10 cellular contexts compared by ENCODE assay signal in the genomic region with DNA sequence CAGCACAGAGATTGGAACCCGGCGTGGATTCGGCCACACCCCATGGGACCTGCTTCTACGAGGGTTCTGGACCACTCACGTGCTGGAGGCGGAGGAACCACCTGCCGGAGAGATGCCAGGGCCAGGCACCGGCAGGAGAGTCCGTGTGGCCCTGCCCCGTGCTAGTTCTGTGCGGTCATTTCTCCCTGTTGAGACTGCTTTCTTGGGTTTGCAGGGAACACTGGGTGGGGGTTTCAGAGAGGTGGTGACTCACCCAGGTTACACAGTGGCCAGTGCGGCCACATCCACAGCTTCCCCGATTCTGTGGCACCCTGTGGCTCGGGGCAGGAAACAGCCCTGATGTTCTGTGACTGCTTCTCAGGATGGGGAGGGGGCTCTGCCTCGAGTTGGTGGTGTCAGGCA. TPM values are rescaled to one million over a fixed set of nuclear protein-coding genes. Genes with fewer than 3 reads are reported as not detected.
DNase-seq lines count a peak whose midpoint lies in the region; TF ChIP-seq lines count a peak whose summit lies in the region.
"Had no signal": no experiment of that assay in that cellular context is flagged by ENCODE, and none has a peak within 500 bp of the region (broad histone marks: within the 10 kb centered on the region; RNA-seq: fewer than 3 reads in every experiment).

No MANE protein-coding gene starts in this region.

- peaks cover 16% of the 10 kb centered on the region for H3K4me1 Mint-ChIP-seq in T-helper 1 cell treated with Interleukin-12 subunit alpha and Interleukin-12 subunit beta and Interleukin-4 antibody, amounts not matched to agents 30 μg/mL and 1 μg/mL, for 36 hours (ENCODE audit: low read depth)
- no peaks in the 10 kb centered on the region for H3K4me1 Mint-ChIP-seq in endothelial cell (ENCODE audit: unreplicated experiment)

- TF ChIP-seq CTCF in endothelial cell (IDR thresholded peaks at IDR 0.05; ENCODE audit: unreplicated experiment) = no peak

- DNase-seq in T-helper 1 cell (no peak), RKO (ENCODE audit: low spot score) (peak; percentile 38), epithelial cell of prostate (ENCODE audit: low read depth, low spot score) (no peak), GF-D8 (lab: John Stamatoyannopoulos, UW) (no peak), endothelial cell (ENCODE audit: low spot score) (no peak)
- DNase-seq in activated CD4-positive, alpha-beta T cell treated with anti-CD3 and anti-CD28 coated beads for 4 hours = no peak
- DNase-seq: caudate nucleus had no signal

- no peak overlapping the region for H3K4me3 Mint-ChIP-seq in T-helper 1 cell treated with Interleukin-12 subunit alpha and Interleukin-12 subunit beta and Interleukin-4 antibody, amounts not matched to agents 30 μg/mL and 1 μg/mL, for 36 hours
- H3K4me3 Mint-ChIP-seq in endothelial cell (ENCODE audit: unreplicated experiment) = no peak overlapping the region
- H3K4me3 Mint-ChIP-seq: immature natural killer cell had no signal

- H3K36me3 Mint-ChIP-seq in T-helper 1 cell treated with Interleukin-12 subunit alpha and Interleukin-12 subunit beta and Interleukin-4 antibody, amounts not matched to agents 30 μg/mL and 1 μg/mL, for 36 hours (ENCODE audit: low read depth) = peaks cover 5% of the 10 kb centered on the region
- H3K36me3 Mint-ChIP-seq in endothelial cell (ENCODE audit: low read depth, unreplicated experiment) = peaks cover 6% of the 10 kb centered on the region

- H3K27ac ChIP-seq in epithelial cell of prostate (peak overlapping the region; percentile 98), skin epidermis (peak overlapping the region in 18 of 21 experiments; percentile 4 to 78 (median 60))

- peaks cover 18% of the 10 kb centered on the region for H3K27me3 Mint-ChIP-seq in T-helper 1 cell treated with Interleukin-12 subunit alpha and Interleukin-12 subunit beta and Interleukin-4 antibody, amounts not matched to agents 30 μg/mL and 1 μg/mL, for 36 hours (ENCODE audit: low read depth)
- H3K27me3 Mint-ChIP-seq in endothelial cell (ENCODE audit: unreplicated experiment) = peaks cover 9% of the 10 kb centered on the region

- H3K4me3 ChIP-seq in skin epidermis = no peak overlapping the region

- H3K27ac Mint-ChIP-seq in T-helper 1 cell treated with Interleukin-12 subunit alpha and Interleukin-12 subunit beta and Interleukin-4 antibody, amounts not matched to agents 30 μg/mL and 1 μg/mL, for 36 hours = peak overlapping the region; percentile 41
- no peak overlapping the region for H3K27ac Mint-ChIP-seq in endothelial cell (ENCODE audit: unreplicated experiment)

- H3K9me3 Mint-ChIP-seq in T-helper 1 cell treated with Interleukin-12 subunit alpha and Interleukin-12 subunit beta and Interleukin-4 antibody, amounts not matched to agents 30 μg/mL and 1 μg/mL, for 36 hours = peaks cover 10% of the 10 kb centered on the region
- H3K9me3 Mint-ChIP-seq in endothelial cell (ENCODE audit: unreplicated experiment) = peaks cover 7% of the 10 kb centered on the region

RNA-seq across cellular contexts. Expression of a gene that starts 3.6 kb away (rescaled TPM):
- total RNA-seq in endothelial cell (ENCODE audit: unreplicated experiment) = 8.1 TPM

RNA-seq across cellular contexts. Expression of a gene that starts 47.3 kb away (rescaled TPM):
- 25.3 TPM for total RNA-seq in endothelial cell (ENCODE audit: unreplicated experiment)

RNA-seq across cellular contexts. Expression of a gene that starts 59.3 kb away (rescaled TPM):
- total RNA-seq in endothelial cell (ENCODE audit: unreplicated experiment) = 148 TPM
